ENCODE assay signal across 8 cellular contexts in genomic region chr9:128902351-128903078, GRCh38. TPM values are rescaled to one million over a fixed set of nuclear protein-coding genes. Genes with fewer than 3 reads are reported as not detected.
DNase-seq lines count a peak whose midpoint lies in the region; ATAC-seq and TF ChIP-seq lines count a peak whose summit lies in the region.

No MANE protein-coding gene starts in this region.

- peaks cover 26% of the 10 kb centered on the region for H3K36me3 Mint-ChIP-seq in activated T-helper 2 cell treated with anti-CD3 and anti-CD28 coated beads, Interferon-gamma antibody, Interleukin-2, Interleukin-4, amounts not matched to agents 10 μg/mL and 5 μg/mL and 100 μg/mL, durations not matched to agents 14 hours and 24 hours and 36 hours (ENCODE audit: low read depth)
- H3K36me3 Mint-ChIP-seq in stimulated activated memory B cell treated with anti-CD40 and anti-IgM and Interleukin-4, amounts not matched to agents 10 μg/mL and 1 μg/mL and 100 μg/mL, for 72 hours = peaks cover 14% of the 10 kb centered on the region

- no peak for TF ChIP-seq CTCF in GM13977 (IDR thresholded peaks at IDR 0.05; ENCODE audit: extremely low read depth, insufficient read depth, missing control alignments)
- TF ChIP-seq CTCF in liver (IDR thresholded peaks at IDR 0.05; ENCODE audit: low read depth, low read length, missing input control) = no peak

- peaks cover 54% of the 10 kb centered on the region for H3K4me1 Mint-ChIP-seq in activated T-helper 2 cell treated with anti-CD3 and anti-CD28 coated beads, Interferon-gamma antibody, Interleukin-2, Interleukin-4, amounts not matched to agents 10 μg/mL and 5 μg/mL and 100 μg/mL, durations not matched to agents 14 hours and 24 hours and 36 hours (ENCODE audit: low read depth)
- peaks cover 47% of the 10 kb centered on the region for H3K4me1 Mint-ChIP-seq in stimulated activated memory B cell treated with anti-CD40 and anti-IgM and Interleukin-4, amounts not matched to agents 10 μg/mL and 1 μg/mL and 100 μg/mL, for 72 hours

- H3K36me3 ChIP-seq in liver (ENCODE audit: control insufficient read depth in 4 of 4, insufficient read depth in 3 of 4, low read depth in 1 of 4, low read length in 3 of 4) = peaks cover 4 to 14% (median 10%) of the 10 kb centered on the region in 4 donors

- intact Hi-C loops in activated T-helper 2 cell treated with anti-CD3 and anti-CD28 coated beads, Interferon-gamma antibody, Interleukin-2, Interleukin-4, amounts not matched to agents 10 μg/mL and 5 μg/mL and 100 μg/mL, durations not matched to agents 14 hours and 24 hours and 36 hours (cut with micrococcal nuclease) = loop anchor here (2.0 kb wide), 2 partner anchors 20 to 44 kb away; partner anchors contain the start of genes DOLK, LRRC8A and NUP188

- H3K27ac ChIP-seq in liver (ENCODE audit: low read depth in 1 of 2, low read length in 2 of 2) = peak overlapping the region; percentile 34 to 43

- H3K27me3 Mint-ChIP-seq in activated T-helper 2 cell treated with anti-CD3 and anti-CD28 coated beads, Interferon-gamma antibody, Interleukin-2, Interleukin-4, amounts not matched to agents 10 μg/mL and 5 μg/mL and 100 μg/mL, durations not matched to agents 14 hours and 24 hours and 36 hours (ENCODE audit: low read depth) = no peaks in the 10 kb centered on the region
- no peaks in the 10 kb centered on the region for H3K27me3 Mint-ChIP-seq in stimulated activated memory B cell treated with anti-CD40 and anti-IgM and Interleukin-4, amounts not matched to agents 10 μg/mL and 1 μg/mL and 100 μg/mL, for 72 hours

- no peaks in the 10 kb centered on the region for H3K9me3 Mint-ChIP-seq in activated T-helper 2 cell treated with anti-CD3 and anti-CD28 coated beads, Interferon-gamma antibody, Interleukin-2, Interleukin-4, amounts not matched to agents 10 μg/mL and 5 μg/mL and 100 μg/mL, durations not matched to agents 14 hours and 24 hours and 36 hours
- H3K9me3 Mint-ChIP-seq in stimulated activated memory B cell treated with anti-CD40 and anti-IgM and Interleukin-4, amounts not matched to agents 10 μg/mL and 1 μg/mL and 100 μg/mL, for 72 hours = no peaks in the 10 kb centered on the region

- TF ChIP-seq RAD21 in liver (IDR thresholded peaks at IDR 0.05) = no peak

- 59% methylated on average over 23 of the region's 23 CpGs for WGBS in liver

- in situ Hi-C loops in GM13977 (cut with MboI; ENCODE audit: low pct_unique_long_range_greater_than_20kb, low sequenced_read_pairs, unreplicated experiment) = no loop called here

- H3K4me3 ChIP-seq in liver (ENCODE audit: low read depth in 1 of 3, low read length in 3 of 3) = no peak overlapping the region

- H3K27ac Mint-ChIP-seq in activated T-helper 2 cell treated with anti-CD3 and anti-CD28 coated beads, Interferon-gamma antibody, Interleukin-2, Interleukin-4, amounts not matched to agents 10 μg/mL and 5 μg/mL and 100 μg/mL, durations not matched to agents 14 hours and 24 hours and 36 hours = peak overlapping the region; percentile 84
- H3K27ac Mint-ChIP-seq in stimulated activated memory B cell treated with anti-CD40 and anti-IgM and Interleukin-4, amounts not matched to agents 10 μg/mL and 1 μg/mL and 100 μg/mL, for 72 hours = peak overlapping the region; percentile 97

- peak overlapping the region; percentile 53 for H3K4me3 Mint-ChIP-seq in activated T-helper 2 cell treated with anti-CD3 and anti-CD28 coated beads, Interferon-gamma antibody, Interleukin-2, Interleukin-4, amounts not matched to agents 10 μg/mL and 5 μg/mL and 100 μg/mL, durations not matched to agents 14 hours and 24 hours and 36 hours (ENCODE audit: low read depth)
- H3K4me3 Mint-ChIP-seq in stimulated activated memory B cell treated with anti-CD40 and anti-IgM and Interleukin-4, amounts not matched to agents 10 μg/mL and 1 μg/mL and 100 μg/mL, for 72 hours = peak overlapping the region; percentile 54

- no peak overlapping the region for H3K9ac ChIP-seq in liver (ENCODE audit: low read depth in 1 of 2, low read length in 2 of 2)

- no peaks in the 10 kb centered on the region for H3K9me3 ChIP-seq in liver (ENCODE audit: control insufficient read depth in 4 of 4, low read length in 3 of 4)

- no peaks in the 10 kb centered on the region for H3K27me3 ChIP-seq in liver (ENCODE audit: control insufficient read depth in 4 of 4, insufficient read depth in 4 of 4, low read length in 3 of 4)

- ATAC-seq in HG02623 (IDR thresholded peaks at IDR 0.05; ENCODE audit: unreplicated experiment) (peak; percentile 72), GM18870 (IDR thresholded peaks at IDR 0.05; ENCODE audit: unreplicated experiment) (no peak)
- peak; percentile 98 for ATAC-seq in stimulated activated memory B cell treated with anti-CD40 and anti-IgM and Interleukin-4, amounts not matched to agents 10 μg/mL and 1 μg/mL and 100 μg/mL, for 72 hours

- DNase-seq in GM13977 (ENCODE audit: low spot score) (peak; percentile 81), NCI-H510A (lab: John Stamatoyannopoulos, UW) (peak; percentile 41), NCI-H774 (lab: John Stamatoyannopoulos, UW) (no peak)
- peak; percentile 82 for DNase-seq in activated T-helper 2 cell treated with anti-CD3 and anti-CD28 coated beads, Interferon-gamma antibody, Interleukin-2, Interleukin-4, amounts not matched to agents 10 μg/mL and 5 μg/mL and 100 μg/mL, durations not matched to agents 14 hours and 24 hours and 36 hours (ENCODE audit: low spot score)

- peaks cover 0 to 21% (median 9%) of the 10 kb centered on the region in 4 donors for H3K4me1 ChIP-seq in liver (ENCODE audit: control insufficient read depth in 4 of 4, insufficient read depth in 4 of 4, low read length in 3 of 4)

TF ChIP-seq in liver, 16 proteins besides CTCF, POLR2A, EP300 and RAD21:
- TF ChIP-seq SP1 (IDR thresholded peaks at IDR 0.05) = no peak
- no peak for TF ChIP-seq EGR1 (IDR thresholded peaks at IDR 0.05; ENCODE audit: low read depth in 2 of 2)
- no peak for TF ChIP-seq JUND (IDR thresholded peaks at IDR 0.05)
- no peak for TF ChIP-seq ATF3 (IDR thresholded peaks at IDR 0.05)
- TF ChIP-seq FOXA1 (IDR thresholded peaks at IDR 0.05) = no peak
- no peak for TF ChIP-seq RXRA (IDR thresholded peaks at IDR 0.05)
- TF ChIP-seq HNF4A (conservative IDR thresholded peaks at IDR 0.05) = no peak
- no peak for TF ChIP-seq NR2F2 (IDR thresholded peaks at IDR 0.05)
- TF ChIP-seq GABPA (IDR thresholded peaks at IDR 0.05 in 1 of 2, conservative IDR thresholded peaks at IDR 0.05 in 1 of 2) = no peak
- no peak for TF ChIP-seq HNF4G (IDR thresholded peaks at IDR 0.05)
- TF ChIP-seq FOXA2 (IDR thresholded peaks at IDR 0.05) = no peak
- no peak for TF ChIP-seq TAF1 (conservative IDR thresholded peaks at IDR 0.05)
- no peak for TF ChIP-seq YY1 (IDR thresholded peaks at IDR 0.05)
- no peak for TF ChIP-seq ZBTB33 (IDR thresholded peaks at IDR 0.05)

RNA-seq across cellular contexts. Expression of gene PHYHD1, which starts 18.3 kb away (rescaled TPM):
- 0.44 and 0.68 TPM in 2 replicates for total RNA-seq in activated T-helper 2 cell treated with anti-CD3 and anti-CD28 coated beads, Interferon-gamma antibody, Interleukin-2, Interleukin-4, amounts not matched to agents 10 μg/mL and 5 μg/mL and 100 μg/mL, durations not matched to agents 14 hours and 24 hours and 36 hours
- total RNA-seq in liver = 10 to 100 TPM in 1 of 2 donors, 1 to 10 TPM in 1; 9.2 to 28.4 TPM
- 10 to 100 TPM; 34.2 to 72.8 TPM for polyA plus RNA-seq in liver

RNA-seq across cellular contexts. Expression of gene LRRC8A, which starts 20.6 kb away (rescaled TPM):
- 24.9 and 25.4 TPM in 2 replicates for total RNA-seq in activated T-helper 2 cell treated with anti-CD3 and anti-CD28 coated beads, Interferon-gamma antibody, Interleukin-2, Interleukin-4, amounts not matched to agents 10 μg/mL and 5 μg/mL and 100 μg/mL, durations not matched to agents 14 hours and 24 hours and 36 hours
- total RNA-seq in liver = 10 to 100 TPM; 15.8 to 22.8 TPM
- polyA plus RNA-seq in liver = 10 to 100 TPM; 14.6 to 19.9 TPM

RNA-seq across cellular contexts. Expression of gene KYAT1, which starts 20.8 kb away (rescaled TPM):
- total RNA-seq in activated T-helper 2 cell treated with anti-CD3 and anti-CD28 coated beads, Interferon-gamma antibody, Interleukin-2, Interleukin-4, amounts not matched to agents 10 μg/mL and 5 μg/mL and 100 μg/mL, durations not matched to agents 14 hours and 24 hours and 36 hours = 13.6 and 14.0 TPM in 2 replicates
- total RNA-seq in liver = 1 to 10 TPM; 6.9 to 8.1 TPM
- polyA plus RNA-seq in liver = 1 to 10 TPM; 3.8 to 8.0 TPM

RNA-seq across cellular contexts. Expression of gene DOLK, which starts 44.9 kb away (rescaled TPM):
- 13.0 and 13.3 TPM in 2 replicates for total RNA-seq in activated T-helper 2 cell treated with anti-CD3 and anti-CD28 coated beads, Interferon-gamma antibody, Interleukin-2, Interleukin-4, amounts not matched to agents 10 μg/mL and 5 μg/mL and 100 μg/mL, durations not matched to agents 14 hours and 24 hours and 36 hours
- 10 to 100 TPM; 10.0 to 13.4 TPM for total RNA-seq in liver
- 10 to 100 TPM in 1 of 2 donors, 1 to 10 TPM in 1; 9.5 to 15.3 TPM for polyA plus RNA-seq in liver

RNA-seq across cellular contexts. Expression of gene NUP188, which starts 45.0 kb away (rescaled TPM):
- total RNA-seq in activated T-helper 2 cell treated with anti-CD3 and anti-CD28 coated beads, Interferon-gamma antibody, Interleukin-2, Interleukin-4, amounts not matched to agents 10 μg/mL and 5 μg/mL and 100 μg/mL, durations not matched to agents 14 hours and 24 hours and 36 hours = 161 and 175 TPM in 2 replicates
- total RNA-seq in liver = 10 to 100 TPM; 31.4 to 34.7 TPM
- polyA plus RNA-seq in liver = 1 to 10 TPM; 6.9 to 7.0 TPM
